ENCODE assay signal across 15 cellular contexts in the genomic region with DNA sequence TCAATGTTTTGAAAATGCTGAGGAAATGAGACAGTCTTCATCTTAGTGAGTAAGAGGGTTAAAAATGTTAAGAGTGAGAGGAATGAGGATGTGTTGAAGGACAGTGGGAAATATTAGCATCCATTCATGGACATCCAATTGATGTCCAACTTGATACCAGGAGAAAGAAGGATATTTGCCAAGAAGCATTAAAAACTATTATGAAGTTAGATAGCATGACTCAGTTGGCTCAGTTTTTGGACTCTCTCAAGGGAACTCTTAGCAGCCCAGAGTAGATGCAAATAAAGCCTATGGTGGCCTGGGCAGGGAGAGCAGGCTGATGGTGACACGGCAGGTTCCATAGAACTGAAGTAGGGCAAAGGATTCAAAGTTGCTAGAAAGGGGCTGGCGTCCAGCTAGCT.
A peak's percentile ranks its signal among the peaks of the same experiment; 100 is the strongest.
DNase-seq lines count a peak whose midpoint lies in the region; ATAC-seq and TF ChIP-seq lines count a peak whose summit lies in the region.
"Had no signal": no experiment of that assay in that cellular context is flagged by ENCODE, and none has a peak within 500 bp of the region (broad histone marks: within the 10 kb centered on the region; RNA-seq: fewer than 3 reads in every experiment).

No MANE protein-coding gene starts in this region.

- CTCF ChIA-PET in PC-9 (lab: Charles Lee): no interaction called here

- TF ChIP-seq CTCF in PC-9 (conservative IDR thresholded peaks at IDR 0.05) (no peak), prostate gland (IDR thresholded peaks at IDR 0.05) (no peak)

- no TSS peak for BruUV-seq in PC-9 (replicated peaks; lab: Mats Ljungman, UMichigan)

- H3K9me3 ChIP-seq in PC-9 (ENCODE audit: insufficient read depth, low read depth) (no peaks in the 10 kb centered on the region), prostate gland (no peaks in the 10 kb centered on the region)
- H3K9me3 ChIP-seq: mucosa of descending colon had no signal

- WGBS in prostate gland: 87% methylated on average over 2 of the region's 2 CpGs

- H3K4me3 ChIP-seq in PC-9 (no peak overlapping the region), prostate gland (no peak overlapping the region)
- H3K4me3 ChIP-seq: mucosa of descending colon, skin epidermis had no signal

- no peaks in the 10 kb centered on the region for H3K9me2 ChIP-seq in PC-9 (ENCODE audit: insufficient read depth)

- H3K4me1 ChIP-seq in PC-9 (replicated peaks; ENCODE audit: insufficient read depth) (peaks cover 18% of the 10 kb centered on the region), prostate gland (replicated peaks) (no peaks in the 10 kb centered on the region)

- DNase-seq in AG20443 (ENCODE audit: low spot score) (peak; percentile 62), PC-9 (peak in 1 of 2 experiments; percentile 74), dermis microvascular lymphatic vessel endothelial cell (ENCODE audit: low read depth in 2 of 2) (peak; percentile 21 to 87), myocyte (ENCODE audit: low read depth) (peak; percentile 48), HT-29 (ENCODE audit: low spot score) (no peak), prostate gland (ENCODE audit: low spot score) (no peak)
- DNase-seq: activated CD4-positive, alpha-beta memory T cell treated with anti-CD3 and anti-CD28 coated beads, Interleukin-2, amount 10 ng/mL, durations not matched to agents 7 days and 5 days; activated naive CD4-positive, alpha-beta T cell treated with anti-CD3 and anti-CD28 coated beads, Interleukin-2, amount 10 ng/mL, durations not matched to agents 7 days and 5 days; effector CD8-positive, alpha-beta T cell; mucosa of descending colon; NCI-H146; T-helper 1 cell had no signal

- H3K79me2 ChIP-seq in PC-9 (ENCODE audit: low read depth): no peaks in the 10 kb centered on the region

- ATAC-seq in HG02571 (IDR thresholded peaks at IDR 0.05; ENCODE audit: unreplicated experiment): no peak
- no peak for ATAC-seq in HG02938 (IDR thresholded peaks at IDR 0.05; ENCODE audit: unreplicated experiment)
- ATAC-seq: mucosa of descending colon had no signal

- intact Hi-C loops in PC-9 (cut with micrococcal nuclease; ENCODE audit: unreplicated experiment): no loop called here
- intact Hi-C loops in prostate gland (cut with DNase I): no loop called here

- POLR2A ChIA-PET in PC-9 (lab: Charles Lee; ENCODE audit: unreplicated experiment): interaction anchor here (0.7 kb wide), 1 partner anchor 291 kb away, joined by 3 read pairs; no protein-coding TSS in a partner anchor

- no peak for TF ChIP-seq POLR2A in prostate gland (IDR thresholded peaks at IDR 0.05)

- no peak overlapping the region for H2AFZ ChIP-seq in PC-9

- no peaks in the 10 kb centered on the region for H4K20me1 ChIP-seq in PC-9 (ENCODE audit: insufficient read depth)

- no peaks in the 10 kb centered on the region for H3F3A ChIP-seq in PC-9 (ENCODE audit: insufficient read depth, low read depth)

- H3K4me2 ChIP-seq in PC-9: peak overlapping the region; percentile 0; the same call in 1 of the 2 replicates

- H3K36me3 ChIP-seq in PC-9 (ENCODE audit: low read depth) (no peaks in the 10 kb centered on the region), prostate gland (no peaks in the 10 kb centered on the region)

- H3K27me3 ChIP-seq in PC-9 (ENCODE audit: insufficient read depth, low read depth) (no peaks in the 10 kb centered on the region), prostate gland (replicated peaks; ENCODE audit: insufficient read depth) (no peaks in the 10 kb centered on the region)

- H3K27ac ChIP-seq in PC-9: 0 out of 2 replicates have a peak overlapping the region, but pooled peaks have one; percentile 18
- H3K27ac ChIP-seq in prostate gland: no peak overlapping the region

Comparison
In these comparisons a context has a peak if more than half of its experiments do, and no peak if none do; other contexts are left out.
1. DNase-seq: peak in AG20443 (single experiment), dermis microvascular lymphatic vessel endothelial cell (2 of 2) and myocyte (single experiment); none in HT-29 (single experiment) and prostate gland (single experiment).